ENCODE assay signal across 11 cellular contexts in genomic region chr1:176193023-176193422, GRCh38. TPM values are rescaled to one million over a fixed set of nuclear protein-coding genes. Genes with fewer than 3 reads are reported as not detected.
DNase-seq lines count a peak whose midpoint lies in the region; ATAC-seq and TF ChIP-seq lines count a peak whose summit lies in the region.
"Had no signal": no experiment of that assay in that cellular context is flagged by ENCODE, and none has a peak within 500 bp of the region (broad histone marks: within the 10 kb centered on the region; RNA-seq: fewer than 3 reads in every experiment).

No MANE protein-coding gene starts in this region.

- H3K4me1 Mint-ChIP-seq in T-cell = peaks cover 87 to 88% (median 87%) of the 10 kb centered on the region in 3 donors
- peaks cover 11% of the 10 kb centered on the region for H3K4me1 Mint-ChIP-seq in glutamatergic neuron (ENCODE audit: low read depth, unreplicated experiment)

- POLR2A ChIA-PET in T-cell (lab: Charles Lee) = interaction anchor here in 1 of 2 donors (0.9 kb wide), 1 partner anchor 15 kb away, joined by 4 read pairs; no protein-coding TSS in a partner anchor

- peaks cover 32% of the 10 kb centered on the region for H3K36me3 Mint-ChIP-seq in T-cell
- H3K36me3 Mint-ChIP-seq in glutamatergic neuron (ENCODE audit: unreplicated experiment) = no peaks in the 10 kb centered on the region

- no peaks in the 10 kb centered on the region for H3K27me3 Mint-ChIP-seq in T-cell
- peaks cover 2% of the 10 kb centered on the region for H3K27me3 Mint-ChIP-seq in glutamatergic neuron (ENCODE audit: unreplicated experiment)
- H3K27me3 Mint-ChIP-seq: activated naive CD8-positive, alpha-beta T cell treated with anti-CD3 and anti-CD28 coated beads, Interleukin-2, amount 10 ng/mL, durations not matched to agents 7 days and 5 days had no signal

- no peak overlapping the region for H3K4me3 Mint-ChIP-seq in T-cell
- H3K4me3 Mint-ChIP-seq in glutamatergic neuron (ENCODE audit: unreplicated experiment) = no peak overlapping the region
- H3K4me3 Mint-ChIP-seq: activated naive CD8-positive, alpha-beta T cell treated with anti-CD3 and anti-CD28 coated beads, Interleukin-2, amount 10 ng/mL, durations not matched to agents 7 days and 5 days had no signal

- ATAC-seq in GM18868 (IDR thresholded peaks at IDR 0.05; ENCODE audit: unreplicated experiment) = peak; percentile 70
- peak; percentile 73 for ATAC-seq in GM21528 (IDR thresholded peaks at IDR 0.05; ENCODE audit: low FRiP score, unreplicated experiment)
- ATAC-seq in HG03342 (IDR thresholded peaks at IDR 0.05; ENCODE audit: unreplicated experiment) = peak; percentile 90
- no peak for ATAC-seq in T-cell (replicated peaks in 1 of 4)

- DNase-seq in glomerular visceral epithelial cell (ENCODE audit: extremely low spot score) (peak; percentile 15), T-cell (no peak), NCI-H2227 (lab: John Stamatoyannopoulos, UW; ENCODE audit: unreplicated experiment) (no peak), mucosa of gallbladder (ENCODE audit: low spot score) (no peak), glutamatergic neuron (no peak)
- DNase-seq: activated naive CD8-positive, alpha-beta T cell treated with anti-CD3 and anti-CD28 coated beads, Interleukin-2, amount 10 ng/mL, durations not matched to agents 7 days and 5 days; NCI-H226; stimulated activated CD8-positive, alpha-beta memory T cell treated with anti-CD3 and anti-CD28 coated beads, Interleukin-4, amount 100 ng/mL, for 48 hours had no signal

- H3K9me3 Mint-ChIP-seq in T-cell = peaks cover 0 to 5% (median 3%) of the 10 kb centered on the region in 3 donors
- H3K9me3 Mint-ChIP-seq in glutamatergic neuron (ENCODE audit: unreplicated experiment) = peaks cover 3% of the 10 kb centered on the region

- no peak for TF ChIP-seq CTCF in glutamatergic neuron (IDR thresholded peaks at IDR 0.05; ENCODE audit: partially characterized antibody, unreplicated experiment)

- CTCF ChIA-PET in T-cell (lab: Charles Lee) = no interaction called here

- H3K27ac Mint-ChIP-seq in T-cell = no peak overlapping the region
- H3K27ac Mint-ChIP-seq in glutamatergic neuron (ENCODE audit: unreplicated experiment) = no peak overlapping the region
- H3K27ac Mint-ChIP-seq: activated naive CD8-positive, alpha-beta T cell treated with anti-CD3 and anti-CD28 coated beads, Interleukin-2, amount 10 ng/mL, durations not matched to agents 7 days and 5 days had no signal

RNA-seq across cellular contexts. Expression of gene COP1, which starts 14.1 kb away (rescaled TPM):
- total RNA-seq in T-cell (10 to 100 TPM; 38.7 to 49.0 (median 42.4) TPM), mucosa of gallbladder (40.9 TPM), glutamatergic neuron (ENCODE audit: unreplicated experiment) (52.3 TPM)

Comparison
In these comparisons a context has a peak if more than half of its experiments do, and no peak if none do; other contexts are left out.
1. ATAC-seq: peak in GM18868 (single experiment), GM21528 (single experiment) and HG03342 (single experiment); none in T-cell (0 of 4).